Comparison of ENCODE assay signal across 29 cellular contexts in genomic region chr20:52789716-52790115, GRCh38.
"Had no signal": no experiment of that assay in that cellular context is flagged by ENCODE, and none has a peak within 500 bp of the region (broad histone marks: within the 10 kb centered on the region; RNA-seq: fewer than 3 reads in every experiment).

No MANE protein-coding gene starts in this region.

- FAIRE-seq: K562, TTC549 had no signal

- H3K27ac ChIP-seq: brain microvascular endothelial cell, colonic mucosa, PC-9, SJCRH30, SK-N-MC had no signal

- H3K4me3 ChIP-seq: colonic mucosa, K562, MG63, PC-9, SJCRH30, SK-N-MC had no signal

- H3K4me1 ChIP-seq: colonic mucosa, SJCRH30 had no signal

- H3K36me3 ChIP-seq: brain microvascular endothelial cell, colonic mucosa, MG63, SJCRH30 had no signal

- H3K9me3 ChIP-seq: colonic mucosa, MG63, SJCRH30 had no signal

- DNase-seq: activated CD4-positive, alpha-beta T cell treated with anti-CD3 and anti-CD28 coated beads, Interleukin-2, amount 10 ng/mL, durations not matched to agents 24 days and 14 days; activated CD4-positive, alpha-beta T cell treated with anti-CD3 and anti-CD28 coated beads, Interleukin-2, amount 50 U/mL, for 4 hours; activated CD8-positive, alpha-beta T cell treated with anti-CD3 and anti-CD28 coated beads for 36 hours; activated effector memory CD4-positive, alpha-beta T cell treated with anti-CD3 and anti-CD28 coated beads, Interleukin-2, amount 50 U/mL, for 16 hours; activated naive CD4-positive, alpha-beta T cell; activated naive CD4-positive, alpha-beta T cell treated with anti-CD3 and anti-CD28 coated beads, Interleukin-2, amount 50 U/mL, for 16 hours; activated naive CD8-positive, alpha-beta T cell treated with anti-CD3 and anti-CD28 coated beads for 36 hours; activated T-cell treated with anti-CD3 and anti-CD28 coated beads, Interleukin-2, amount 50 U/mL, for 1 hour; activated T-cell treated with anti-CD3 and anti-CD28 coated beads, Interleukin-2, amount 50 U/mL, for 72 hours; amniotic stem cell; aorta; brain microvascular endothelial cell; central memory CD4-positive, alpha-beta T cell; colonic mucosa; MG63; MV-4-11; NCI-H1105; NCI-H1417 treated with DMSO at 0.1 percent for 48 hours; NCI-H187 treated with DMSO at 0.1 percent for 48 hours; NCI-H2107; NCI-H510A; NCI-H526; NCI-H82; PC-9; Right ventricle myocardium superior; SJCRH30 had no signal
